In the genomic region with DNA sequence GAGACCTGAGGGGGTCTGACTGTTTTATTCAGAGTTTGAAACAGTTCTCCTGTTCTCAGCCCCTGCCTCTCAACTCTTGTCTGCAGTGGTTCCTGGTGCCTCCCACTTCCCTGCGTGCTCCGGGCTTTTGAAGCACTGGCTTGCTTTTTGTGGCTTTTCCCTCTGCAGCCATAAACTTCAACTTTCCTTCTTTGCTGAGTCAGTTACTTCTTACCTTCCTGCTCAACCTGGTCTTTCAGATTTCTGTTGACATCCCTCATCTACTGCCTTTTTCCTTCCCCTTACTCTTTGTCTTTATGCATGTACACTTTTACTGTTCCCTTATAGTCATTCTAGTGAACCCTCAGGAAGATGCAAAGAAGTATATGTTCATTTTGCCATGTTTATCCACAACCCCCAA, we compare ENCODE assay signal across 17 cellular contexts. TPM values are rescaled to one million over a fixed set of nuclear protein-coding genes. Genes with fewer than 3 reads are reported as not detected.
A peak's percentile ranks its signal among the peaks of the same experiment; 100 is the strongest.
DNase-seq lines count a peak whose midpoint lies in the region; ATAC-seq and TF ChIP-seq lines count a peak whose summit lies in the region.
"Had no signal": no experiment of that assay in that cellular context is flagged by ENCODE, and none has a peak within 500 bp of the region (broad histone marks: within the 10 kb centered on the region; RNA-seq: fewer than 3 reads in every experiment).

No MANE protein-coding gene starts in this region.

- peaks cover 25% of the 10 kb centered on the region for H3K36me3 Mint-ChIP-seq in activated CD4-positive, alpha-beta T cell treated with anti-CD3 and anti-CD28 coated beads for 36 hours (ENCODE audit: low read depth)
- peaks cover 25% of the 10 kb centered on the region for H3K36me3 Mint-ChIP-seq in brain
- peaks cover 13% of the 10 kb centered on the region for H3K36me3 Mint-ChIP-seq in progenitor cell of endocrine pancreas (ENCODE audit: insufficient read depth)
- peaks cover 75% of the 10 kb centered on the region for H3K36me3 Mint-ChIP-seq in activated T-helper 17 cell treated with anti-CD3 and anti-CD28 coated beads, Interleukin-2, amount 50 U/mL, for 72 hours (ENCODE audit: low read depth)

- intact Hi-C loops in activated CD4-positive, alpha-beta T cell treated with anti-CD3 and anti-CD28 coated beads for 36 hours (cut with DNase I, micrococcal nuclease): no loop called here

- CTCF ChIA-PET in activated CD4-positive, alpha-beta T cell treated with anti-CD3 and anti-CD28 coated beads for 36 hours (lab: Charles Lee): interaction anchor here (0.7 to 1.1 kb wide), 2 partner anchors 68 to 327 kb away, joined by 3 read pairs; no protein-coding TSS in a partner anchor

- in situ Hi-C loops in KBM-7 (cut with MboI; ENCODE audit: low pct_unique_long_range_greater_than_20kb, low sequenced_read_pairs): no loop called here

- no peak for ATAC-seq in activated CD4-positive, alpha-beta T cell treated with anti-CD3 and anti-CD28 coated beads for 36 hours
- no peak for ATAC-seq in HG03108 (IDR thresholded peaks at IDR 0.05; ENCODE audit: unreplicated experiment)
- ATAC-seq in activated T-helper 17 cell treated with anti-CD3 and anti-CD28 coated beads, Interleukin-2, amount 50 U/mL, for 72 hours (replicated peaks): no peak
- ATAC-seq: esophagus mucosa had no signal

- no peak for TF ChIP-seq CTCF in brain (conservative IDR thresholded peaks at IDR 0.05)
- no peak for TF ChIP-seq CTCF in progenitor cell of endocrine pancreas (IDR thresholded peaks at IDR 0.05; ENCODE audit: unreplicated experiment)

- H3K4me1 Mint-ChIP-seq in activated CD4-positive, alpha-beta T cell treated with anti-CD3 and anti-CD28 coated beads for 36 hours: peaks cover 60% of the 10 kb centered on the region
- peaks cover 18% of the 10 kb centered on the region for H3K4me1 Mint-ChIP-seq in brain
- peaks cover 13% of the 10 kb centered on the region for H3K4me1 Mint-ChIP-seq in progenitor cell of endocrine pancreas (ENCODE audit: low read depth)
- peaks cover 29% of the 10 kb centered on the region for H3K4me1 Mint-ChIP-seq in activated T-helper 17 cell treated with anti-CD3 and anti-CD28 coated beads, Interleukin-2, amount 50 U/mL, for 72 hours

- POLR2A ChIA-PET in activated CD4-positive, alpha-beta T cell treated with anti-CD3 and anti-CD28 coated beads for 36 hours (lab: Charles Lee): no interaction called here

- H3K4me3 Mint-ChIP-seq in activated CD4-positive, alpha-beta T cell treated with anti-CD3 and anti-CD28 coated beads for 36 hours: no peak overlapping the region
- H3K4me3 Mint-ChIP-seq in brain (no peak overlapping the region), progenitor cell of endocrine pancreas (ENCODE audit: low read depth) (no peak overlapping the region)
- H3K4me3 Mint-ChIP-seq in activated T-helper 17 cell treated with anti-CD3 and anti-CD28 coated beads, Interleukin-2, amount 50 U/mL, for 72 hours: no peak overlapping the region
- H3K4me3 Mint-ChIP-seq: HFFc6 had no signal

- H3K9me3 Mint-ChIP-seq in activated CD4-positive, alpha-beta T cell treated with anti-CD3 and anti-CD28 coated beads for 36 hours (ENCODE audit: low read depth): no peaks in the 10 kb centered on the region
- no peaks in the 10 kb centered on the region for H3K9me3 Mint-ChIP-seq in brain
- peaks cover 3% of the 10 kb centered on the region for H3K9me3 Mint-ChIP-seq in progenitor cell of endocrine pancreas (ENCODE audit: low read depth)
- no peaks in the 10 kb centered on the region for H3K9me3 Mint-ChIP-seq in activated T-helper 17 cell treated with anti-CD3 and anti-CD28 coated beads, Interleukin-2, amount 50 U/mL, for 72 hours
- H3K9me3 Mint-ChIP-seq: HFFc6 had no signal

- H3K27me3 Mint-ChIP-seq in activated CD4-positive, alpha-beta T cell treated with anti-CD3 and anti-CD28 coated beads for 36 hours: no peaks in the 10 kb centered on the region
- H3K27me3 Mint-ChIP-seq in brain: no peaks in the 10 kb centered on the region
- no peaks in the 10 kb centered on the region for H3K27me3 Mint-ChIP-seq in progenitor cell of endocrine pancreas
- H3K27me3 Mint-ChIP-seq in activated T-helper 17 cell treated with anti-CD3 and anti-CD28 coated beads, Interleukin-2, amount 50 U/mL, for 72 hours: no peaks in the 10 kb centered on the region

- peak overlapping the region; percentile 29 for H3K27ac Mint-ChIP-seq in activated CD4-positive, alpha-beta T cell treated with anti-CD3 and anti-CD28 coated beads for 36 hours
- H3K27ac Mint-ChIP-seq in brain: peak overlapping the region in 3 of 5 experiments; percentile 1 to 3 (median 3)
- peak overlapping the region; percentile 57 for H3K27ac Mint-ChIP-seq in progenitor cell of endocrine pancreas
- no peak overlapping the region for H3K27ac Mint-ChIP-seq in activated T-helper 17 cell treated with anti-CD3 and anti-CD28 coated beads, Interleukin-2, amount 50 U/mL, for 72 hours
- H3K27ac Mint-ChIP-seq: HFFc6 had no signal

- DNase-seq in activated CD4-positive, alpha-beta T cell treated with anti-CD3 and anti-CD28 coated beads for 36 hours: no peak
- no peak for DNase-seq in activated CD4-positive, alpha-beta T cell treated with anti-CD3 and anti-CD28 coated beads for 1 hour
- DNase-seq in KBM-7 (peak; percentile 40), progenitor cell of endocrine pancreas (ENCODE audit: low spot score, unreplicated experiment) (no peak), NCI-H1417 (lab: John Stamatoyannopoulos, UW) (no peak)
- DNase-seq: amniotic stem cell; central memory CD4-positive, alpha-beta T cell; HFFc6; MV-4-11; NCI-H2029 treated with DMSO at 0.1 percent for 48 hours; RPMI8226; stomach; WERI-Rb-1 had no signal

RNA-seq across cellular contexts. Expression of a gene that starts 57.4 kb away (rescaled TPM):
- total RNA-seq in activated CD4-positive, alpha-beta T cell treated with anti-CD3 and anti-CD28 coated beads for 36 hours: 100 to 1,000 TPM; 129 to 141 TPM
- 31.8 TPM for polyA plus RNA-seq in brain (ENCODE audit: insufficient read depth, low read depth, low replicate concordance)
- 189 and 201 TPM in 2 replicates for total RNA-seq in progenitor cell of endocrine pancreas
- 100 to 1,000 TPM; 164 to 232 TPM for total RNA-seq in activated T-helper 17 cell treated with anti-CD3 and anti-CD28 coated beads, Interleukin-2, amount 50 U/mL, for 72 hours
